In genomic region chr21:33266784-33267135, GRCh38 we compare ENCODE assay signal across 8 cellular contexts. TPM values are rescaled to one million over a fixed set of nuclear protein-coding genes. Genes with fewer than 3 reads are reported as not detected.
DNase-seq lines count a peak whose midpoint lies in the region; ATAC-seq and TF ChIP-seq lines count a peak whose summit lies in the region.

No MANE protein-coding gene starts in this region.

- H3K9me3 Mint-ChIP-seq in activated T-cell treated with anti-CD3 and anti-CD28 coated beads, Interleukin-2, amount 50 U/mL, for 4 hours = no peaks in the 10 kb centered on the region

- in situ Hi-C loops in gastrocnemius medialis (cut with MboI; ENCODE audit: low sequenced_read_pairs in 4 of 4) = no loop called here

- intact Hi-C loops in Right ventricle myocardium superior (cut with DNase I) (no loop called here), gastrocnemius medialis (cut with DNase I; ENCODE audit: low total_unique reads) (loop anchor here (1.0 to 5.0 kb wide), 4 partner anchors 37 to 181 kb away; partner anchors contain the start of genes IFNAR1 and IFNAR2)

- H3K36me3 Mint-ChIP-seq in activated T-cell treated with anti-CD3 and anti-CD28 coated beads, Interleukin-2, amount 50 U/mL, for 4 hours (ENCODE audit: insufficient read depth) = peaks cover 18% of the 10 kb centered on the region

- peak overlapping the region; percentile 82 to 84 (median 83) for H3K27ac ChIP-seq in gastrocnemius medialis

- no peak for TF ChIP-seq POLR2A in gastrocnemius medialis (IDR thresholded peaks at IDR 0.05)

- H3K27me3 ChIP-seq in gastrocnemius medialis = no peaks in the 10 kb centered on the region

- H3K36me3 ChIP-seq in gastrocnemius medialis = peaks cover 0 to 4% of the 10 kb centered on the region in 2 donors

- no peak for TF ChIP-seq CTCF in gastrocnemius medialis (IDR thresholded peaks at IDR 0.05 in 4 of 5, conservative IDR thresholded peaks at IDR 0.05 in 1 of 5)

- H3K4me1 Mint-ChIP-seq in activated T-cell treated with anti-CD3 and anti-CD28 coated beads, Interleukin-2, amount 50 U/mL, for 4 hours (ENCODE audit: low read depth) = peaks cover 55% of the 10 kb centered on the region

- peak overlapping the region; percentile 96 for H3K4me3 Mint-ChIP-seq in activated T-cell treated with anti-CD3 and anti-CD28 coated beads, Interleukin-2, amount 50 U/mL, for 4 hours

- peak; percentile 20 for DNase-seq in AG08396 (ENCODE audit: low spot score)
- DNase-seq in activated T-cell treated with anti-CD3 and anti-CD28 coated beads, Interleukin-2, amount 50 U/mL, for 4 hours = no peak
- DNase-seq in Right ventricle myocardium superior = no peak
- DNase-seq in gastrocnemius medialis = no peak
- DNase-seq in NCI-H2171 (lab: John Stamatoyannopoulos, UW) = no peak
- DNase-seq in UCSD-AML1 (lab: John Stamatoyannopoulos, UW; ENCODE audit: unreplicated experiment) = no peak

- H3K4me3 ChIP-seq in gastrocnemius medialis = peak overlapping the region; percentile 73 to 91 (median 86)

- no peaks in the 10 kb centered on the region for H3K9me3 ChIP-seq in gastrocnemius medialis

- H3K27me3 Mint-ChIP-seq in activated T-cell treated with anti-CD3 and anti-CD28 coated beads, Interleukin-2, amount 50 U/mL, for 4 hours (ENCODE audit: low read depth) = no peaks in the 10 kb centered on the region

- peak; percentile 7 for ATAC-seq in HG02870 (IDR thresholded peaks at IDR 0.05; ENCODE audit: unreplicated experiment)
- peak; percentile 22 to 24 for ATAC-seq in activated T-cell treated with anti-CD3 and anti-CD28 coated beads, Interleukin-2, amount 50 U/mL, for 4 hours
- peak; percentile 30 for ATAC-seq in Right ventricle myocardium superior (ENCODE audit: poor library complexity)
- ATAC-seq in gastrocnemius medialis = no peak
- no peak for ATAC-seq in GM18517 (IDR thresholded peaks at IDR 0.05; ENCODE audit: unreplicated experiment)

- H3K4me1 ChIP-seq in gastrocnemius medialis = peaks cover 17 to 28% of the 10 kb centered on the region in 2 donors

RNA-seq across cellular contexts. Expression of gene IL10RB, which starts 0.6 kb away (rescaled TPM):
- total RNA-seq in activated T-cell treated with anti-CD3 and anti-CD28 coated beads, Interleukin-2, amount 50 U/mL, for 4 hours = 10 to 100 TPM in 2 of 3 donors, 1 to 10 TPM in 1; 9.3 to 11.6 (median 10.2) TPM
- total RNA-seq in Right ventricle myocardium superior (8.8 TPM), gastrocnemius medialis (10 to 100 TPM; 11.4 to 17.1 (median 14.0) TPM)

RNA-seq across cellular contexts. Expression of gene IFNAR2, which starts 37.0 kb away (rescaled TPM):
- total RNA-seq in activated T-cell treated with anti-CD3 and anti-CD28 coated beads, Interleukin-2, amount 50 U/mL, for 4 hours = 10 to 100 TPM; 13.9 to 20.2 (median 14.7) TPM
- total RNA-seq in Right ventricle myocardium superior = 8.7 TPM
- 1 to 10 TPM; 3.4 to 8.0 (median 4.7) TPM for total RNA-seq in gastrocnemius medialis

RNA-seq across cellular contexts. Expression of gene IFNAR1, which starts 58.0 kb away (rescaled TPM):
- total RNA-seq in activated T-cell treated with anti-CD3 and anti-CD28 coated beads, Interleukin-2, amount 50 U/mL, for 4 hours = 10 to 100 TPM; 21.1 to 33.9 (median 30.8) TPM
- total RNA-seq in Right ventricle myocardium superior (27.8 TPM), gastrocnemius medialis (10 to 100 TPM in 2 of 4 donors, 1 to 10 TPM in 2; 8.9 to 24.3 (median 9.9) TPM)

Comparison
In these comparisons a context has a peak if more than half of its experiments do, and no peak if none do; other contexts are left out.
1. ATAC-seq: peak in HG02870 (single experiment), activated T-cell treated with anti-CD3 and anti-CD28 coated beads, Interleukin-2, amount 50 U/mL, for 4 hours (2 of 2) and Right ventricle myocardium superior (single experiment); none in gastrocnemius medialis (0 of 2) and GM18517 (single experiment).